In genomic region chr11:49169579-49169978, GRCh38 we compare ENCODE assay signal across 2 cellular contexts. TPM values are rescaled to one million over a fixed set of nuclear protein-coding genes. Genes with fewer than 3 reads are reported as not detected.
"Had no signal": no experiment of that assay in that cellular context is flagged by ENCODE, and none has a peak within 500 bp of the region (broad histone marks: within the 10 kb centered on the region; RNA-seq: fewer than 3 reads in every experiment).

No MANE protein-coding gene starts in this region.

RNA-seq across cellular contexts. Expression of gene FOLH1, which starts 38.8 kb away (rescaled TPM):
- total RNA-seq: natural killer cell, right atrium auricular region had no signal
